25 cellular contexts compared by ENCODE assay signal in the genomic region with DNA sequence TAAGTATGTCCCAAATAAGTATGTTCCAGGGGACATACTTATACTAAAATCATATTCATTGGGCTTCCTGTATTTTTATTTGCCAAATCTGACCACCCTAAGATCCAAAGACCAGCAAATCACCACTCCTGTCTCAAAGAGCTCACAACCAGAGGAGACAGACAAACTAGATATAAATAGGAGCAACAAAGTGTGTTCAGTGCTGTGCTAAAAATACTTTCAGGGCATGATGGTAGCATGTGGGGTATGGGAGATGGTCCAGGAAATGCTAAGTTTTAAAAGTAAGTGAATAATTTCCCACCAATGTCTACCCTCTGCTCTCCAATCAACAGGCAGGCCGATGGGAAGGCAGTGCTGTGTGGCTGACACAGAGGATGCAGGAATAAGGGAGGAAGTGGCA.
"Had no signal": no experiment of that assay in that cellular context is flagged by ENCODE, and none has a peak within 500 bp of the region (broad histone marks: within the 10 kb centered on the region; RNA-seq: fewer than 3 reads in every experiment).

No MANE protein-coding gene starts in this region.

- H3K4me3 ChIP-seq: adrenal gland, body of pancreas, colonic mucosa had no signal

- H3K27ac ChIP-seq: adrenal gland, body of pancreas, colonic mucosa had no signal

- H3K27me3 ChIP-seq: adrenal gland, body of pancreas, colonic mucosa had no signal

- ATAC-seq: activated CD4-positive, alpha-beta T cell treated with anti-CD3 and anti-CD28 coated beads for 36 hours; activated CD8-positive, alpha-beta memory T cell treated with anti-CD3 and anti-CD28 coated beads, Interleukin-2, amount 10 ng/mL, durations not matched to agents 7 days and 5 days; activated CD8-positive, alpha-beta T cell treated with anti-CD3 and anti-CD28 coated beads, Interleukin-2, amount 10 ng/mL, durations not matched to agents 7 days and 5 days; activated naive CD8-positive, alpha-beta T cell treated with anti-CD3 and anti-CD28 coated beads, Interleukin-2, amount 50 U/mL, for 24 hours; body of pancreas; esophagus mucosa had no signal

- H3K36me3 ChIP-seq: adrenal gland, colonic mucosa had no signal

- H3K4me1 ChIP-seq: adrenal gland, body of pancreas, colonic mucosa had no signal

- DNase-seq: activated CD4-positive, alpha-beta memory T cell treated with anti-CD3 and anti-CD28 coated beads for 36 hours; activated CD4-positive, alpha-beta T cell treated with anti-CD3 and anti-CD28 coated beads for 36 hours; activated CD4-positive, alpha-beta T cell treated with anti-CD3 and anti-CD28 coated beads, Interleukin-2, amount 10 ng/mL, durations not matched to agents 24 days and 14 days; activated CD4-positive, CD25-positive, alpha-beta regulatory T cell; activated CD4-positive, CD25-positive, alpha-beta regulatory T cell treated with anti-CD3 and anti-CD28 coated beads, Interleukin-2, amount 50 U/mL, for 72 hours; activated CD8-positive, alpha-beta memory T cell treated with anti-CD3 and anti-CD28 coated beads, Interleukin-2, amount 10 ng/mL, durations not matched to agents 7 days and 5 days; activated CD8-positive, alpha-beta memory T cell treated with anti-CD3 and anti-CD28 coated beads, Interleukin-2, amount 50 U/mL, for 4 hours; activated CD8-positive, alpha-beta T cell treated with anti-CD3 and anti-CD28 coated beads, Interleukin-2, amount 10 ng/mL, durations not matched to agents 7 days and 5 days; activated effector memory CD4-positive, alpha-beta T cell treated with anti-CD3 and anti-CD28 coated beads, Interleukin-2, amount 50 U/mL, for 16 hours; activated naive CD4-positive, alpha-beta T cell treated with anti-CD3 and anti-CD28 coated beads for 36 hours; activated naive CD8-positive, alpha-beta T cell treated with anti-CD3 and anti-CD28 coated beads for 36 hours; activated naive CD8-positive, alpha-beta T cell treated with anti-CD3 and anti-CD28 coated beads, Interleukin-2, amount 50 U/mL, for 24 hours; activated T-cell treated with anti-CD3 and anti-CD28 coated beads, Interleukin-2, amount 50 U/mL, for 1 hour; activated T-cell treated with anti-CD3 and anti-CD28 coated beads, Interleukin-2, amount 50 U/mL, for 48 hours; adrenal gland; amygdala; aorta; body of pancreas; central memory CD4-positive, alpha-beta T cell; cerebellar nuclear complex; colonic mucosa; effector CD8-positive, alpha-beta T cell; foreskin fibroblast; T-helper 2 cell had no signal

- H3K9me3 ChIP-seq: adrenal gland, body of pancreas, colonic mucosa had no signal
